In genomic region chr3:97830627-97831026, GRCh38 we compare ENCODE assay signal across 24 cellular contexts.
"Had no signal": no experiment of that assay in that cellular context is flagged by ENCODE, and none has a peak within 500 bp of the region (broad histone marks: within the 10 kb centered on the region; RNA-seq: fewer than 3 reads in every experiment).

No MANE protein-coding gene starts in this region.

- H3K4me3 Mint-ChIP-seq: IgD-negative memory B cell had no signal

- H3K9ac ChIP-seq: KMS-11 had no signal

- H3K27me3 ChIP-seq: SJCRH30 had no signal

- H3K4me1 ChIP-seq: SJCRH30 had no signal

- H3K4me1 Mint-ChIP-seq: IgD-negative memory B cell had no signal

- DNase-seq: MV-4-11; NCI-H1048; NCI-H1105; NCI-H1417; NCI-H1436 treated with DMSO at 0.1 percent for 48 hours; NCI-H1694; NCI-H187 treated with DMSO at 0.1 percent for 48 hours; NCI-H2029 treated with DMSO at 0.1 percent for 48 hours; NCI-H2171 treated with DMSO at 0.1 percent for 48 hours; NCI-H345; NCI-H446 treated with DMSO at 0.1 percent for 48 hours; NCI-H510A treated with DMSO at 0.1 percent for 48 hours; NCI-H526 treated with DMSO at 0.1 percent for 48 hours; NCI-H748 treated with DMSO at 0.1 percent for 48 hours; NK-92 treated with Interleukin-12 subunit alpha and Interleukin-12 subunit beta, amount 100 ng/mL, for 24 hours; PC-3; SHP77 treated with DMSO at 0.1 percent for 48 hours; SJCRH30 had no signal

- H3K4me3 ChIP-seq: K562, SJCRH30 had no signal

- FAIRE-seq: K562 had no signal

- H3K27me3 Mint-ChIP-seq: IgD-negative memory B cell had no signal

- H3K27ac ChIP-seq: KMS-11, RWPE1, SJCRH30 had no signal

- ATAC-seq: K562, Panc1, PC-3, SK-N-SH treated with all-trans-retinoic acid at 6 μM for 48 hours had no signal

- H3K27ac Mint-ChIP-seq: IgD-negative memory B cell had no signal

- H3K4me2 ChIP-seq: KMS-11 had no signal

- H3K36me3 ChIP-seq: SJCRH30 had no signal

- H3K36me3 Mint-ChIP-seq: IgD-negative memory B cell had no signal
